Comparison of ENCODE assay signal across 9 cellular contexts in genomic region chr3:197501496-197501878, GRCh38. TPM values are rescaled to one million over a fixed set of nuclear protein-coding genes. Genes with fewer than 3 reads are reported as not detected.
A peak's percentile ranks its signal among the peaks of the same experiment; 100 is the strongest.
DNase-seq lines count a peak whose midpoint lies in the region; ATAC-seq and TF ChIP-seq lines count a peak whose summit lies in the region.
"Had no signal": no experiment of that assay in that cellular context is flagged by ENCODE, and none has a peak within 500 bp of the region (broad histone marks: within the 10 kb centered on the region; RNA-seq: fewer than 3 reads in every experiment).

No MANE protein-coding gene starts in this region.

- H3K23ac ChIP-seq in neuronal stem cell (ENCODE audit: low read depth, low read length, poor library complexity): no peak overlapping the region

- intact Hi-C loops in gastrocnemius medialis (cut with DNase I; ENCODE audit: low total_unique reads): no loop called here

- H3K36me3 Mint-ChIP-seq in osteocyte (ENCODE audit: unreplicated experiment): no peaks in the 10 kb centered on the region

- TF ChIP-seq CTCF in gastrocnemius medialis (IDR thresholded peaks at IDR 0.05 in 4 of 5, conservative IDR thresholded peaks at IDR 0.05 in 1 of 5): no peak
- TF ChIP-seq CTCF in osteocyte (IDR thresholded peaks at IDR 0.05): no peak

- in situ Hi-C loops in gastrocnemius medialis (cut with MboI; ENCODE audit: low sequenced_read_pairs in 4 of 4): loop anchor here (10.0 to 25.0 kb wide), 3 partner anchors 247 to 514 kb away; no protein-coding TSS in a partner anchor

- no peak overlapping the region for H3K4me3 ChIP-seq in Jurkat, Clone E6-1 (ENCODE audit: low read length)
- H3K4me3 ChIP-seq in neuronal stem cell (ENCODE audit: low read length in 2 of 2) (peak overlapping the region in 1 of 2 donors; percentile 4), gastrocnemius medialis (no peak overlapping the region)

- no CpG with 5 or more reads among the region's 1 CpG for WGBS in neuronal stem cell (ENCODE audit: extremely low coverage in 2 of 2, insufficient read length in 2 of 2, insufficient replicate concordance in 1 of 2), 2 donors

- no peak overlapping the region for H2BK15ac ChIP-seq in neuronal stem cell (ENCODE audit: low read length)

- H3K4me3 Mint-ChIP-seq in osteocyte (ENCODE audit: unreplicated experiment): no peak overlapping the region
- H3K4me3 Mint-ChIP-seq: mesothelial cell of epicardium had no signal

- H3K27me3 ChIP-seq in neuronal stem cell (ENCODE audit: control insufficient read depth in 3 of 3, insufficient read depth in 3 of 3, low read depth in 1 of 3, low read length in 3 of 3) (no peaks in the 10 kb centered on the region), gastrocnemius medialis (no peaks in the 10 kb centered on the region)

- no peak overlapping the region for H3K27ac ChIP-seq in neuronal stem cell (replicated peaks; ENCODE audit: low read length)
- H3K27ac ChIP-seq in gastrocnemius medialis: no peak overlapping the region

- H2BK12ac ChIP-seq in neuronal stem cell (ENCODE audit: low read length): no peak overlapping the region

- H3K9ac ChIP-seq in neuronal stem cell (ENCODE audit: low read depth, low read length, poor library complexity): no peak overlapping the region

- no peak overlapping the region for H4K91ac ChIP-seq in neuronal stem cell (ENCODE audit: low read depth, low read length, poor library complexity)

- no peaks in the 10 kb centered on the region for H3K9me3 ChIP-seq in neuronal stem cell (replicated peaks in 1 of 2; ENCODE audit: control insufficient read depth in 2 of 2, insufficient read depth in 1 of 2, low read depth in 1 of 2, low read length in 2 of 2)
- H3K9me3 ChIP-seq in gastrocnemius medialis: no peaks in the 10 kb centered on the region

- DNase-seq in SHP77 (lab: John Stamatoyannopoulos, UW) (peak; percentile 3 to 6), SHP77 treated with DMSO at 0.1 percent for 48 hours (lab: John Stamatoyannopoulos, UW) (no peak), amniotic epithelial cell (ENCODE audit: low read depth) (peak; percentile 53), neuronal stem cell (ENCODE audit: low spot score) (no peak), gastrocnemius medialis (no peak), osteocyte (ENCODE audit: extremely low spot score, unreplicated experiment) (no peak), NCI-H187 (lab: John Stamatoyannopoulos, UW) (no peak)
- DNase-seq in Jurkat, Clone E6-1 (ENCODE audit: low read depth, low spot score): peak; percentile 19

- H2BK120ac ChIP-seq in neuronal stem cell (ENCODE audit: low read depth, low read length): no peak overlapping the region

- H3K4me1 Mint-ChIP-seq in osteocyte (ENCODE audit: unreplicated experiment): peaks cover 36% of the 10 kb centered on the region

- TF ChIP-seq POLR2A in gastrocnemius medialis (IDR thresholded peaks at IDR 0.05): no peak

- H3K36me3 ChIP-seq in neuronal stem cell (replicated peaks in 1 of 2; ENCODE audit: control insufficient read depth in 2 of 2, insufficient read depth in 2 of 2, low read length in 2 of 2) (no peaks in the 10 kb centered on the region), gastrocnemius medialis (no peaks in the 10 kb centered on the region)

- H3K9me3 Mint-ChIP-seq in osteocyte (ENCODE audit: unreplicated experiment): no peaks in the 10 kb centered on the region

- no peak overlapping the region for H3K14ac ChIP-seq in neuronal stem cell (ENCODE audit: low read length)

- peak overlapping the region; percentile 69 for H2AFZ ChIP-seq in neuronal stem cell (ENCODE audit: low read length)

- H2AK5ac ChIP-seq in neuronal stem cell (ENCODE audit: low read depth, low read length): no peak overlapping the region

- H3K4me2 ChIP-seq in neuronal stem cell (ENCODE audit: insufficient read depth, low read length, poor library complexity, severe bottlenecking): no peak overlapping the region

- H3K27ac Mint-ChIP-seq in osteocyte (ENCODE audit: unreplicated experiment): no peak overlapping the region
- H3K27ac Mint-ChIP-seq: mesothelial cell of epicardium had no signal

- ATAC-seq in gastrocnemius medialis: no peak

- no peak overlapping the region for H3K18ac ChIP-seq in neuronal stem cell (ENCODE audit: low read length)

- peaks cover 1 to 12% of the 10 kb centered on the region in 2 donors for H3K4me1 ChIP-seq in neuronal stem cell (ENCODE audit: control insufficient read depth in 2 of 2, insufficient read depth in 1 of 2, low read depth in 1 of 2, low read length in 2 of 2)
- no peaks in the 10 kb centered on the region for H3K4me1 ChIP-seq in gastrocnemius medialis

- H3K79me1 ChIP-seq in neuronal stem cell (ENCODE audit: low read depth, low read length): no peaks in the 10 kb centered on the region

- H3K4ac ChIP-seq in neuronal stem cell (ENCODE audit: low read length): no peak overlapping the region

- no peak overlapping the region for H2BK5ac ChIP-seq in neuronal stem cell (ENCODE audit: low read length)

- H3K27me3 Mint-ChIP-seq in osteocyte (ENCODE audit: unreplicated experiment): no peaks in the 10 kb centered on the region

- no peak overlapping the region for H4K8ac ChIP-seq in neuronal stem cell (ENCODE audit: low read depth, low read length)

RNA-seq across cellular contexts. Expression of gene BDH1, which starts 54.3 kb away (rescaled TPM):
- polyA plus RNA-seq in Jurkat, Clone E6-1 (2012; ENCODE audit: insufficient read depth, insufficient read length): 39.6 TPM
- polyA plus RNA-seq in neuronal stem cell (2013, experiment 1 of 2): 8.7 TPM
- 8.8 TPM for polyA plus RNA-seq in neuronal stem cell (2013, experiment 2 of 2)
- total RNA-seq in gastrocnemius medialis: 1 to 10 TPM; 7.1 to 9.5 (median 8.9) TPM
- 9.8 and 12.1 TPM in 2 replicates for total RNA-seq in osteocyte

Comparison
In these comparisons a context has a peak if more than half of its experiments do, and no peak if none do; other contexts are left out.
1. DNase-seq: peak in SHP77 (2 of 2), Jurkat, Clone E6-1 (single experiment) and amniotic epithelial cell (single experiment); none in SHP77 treated with DMSO at 0.1 percent for 48 hours (single experiment), neuronal stem cell (single experiment), gastrocnemius medialis (0 of 2), osteocyte (single experiment) and NCI-H187 (0 of 2).